ENCODE assay signal across 8 cellular contexts in genomic region chr9:110457245-110457644, GRCh38.
"Had no signal": no experiment of that assay in that cellular context is flagged by ENCODE, and none has a peak within 500 bp of the region (broad histone marks: within the 10 kb centered on the region; RNA-seq: fewer than 3 reads in every experiment).

No MANE protein-coding gene starts in this region.

- FAIRE-seq: G401.6, GM12878, GM12891, GM12892, GM18507, GM19239 had no signal

- H3K4me3 ChIP-seq: GM12878 had no signal

- DNase-seq: GDM1, GF-D8 had no signal
